24 cellular contexts compared by ENCODE assay signal in genomic region chr7:48839108-48839507, GRCh38.
"Had no signal": no experiment of that assay in that cellular context is flagged by ENCODE, and none has a peak within 500 bp of the region (broad histone marks: within the 10 kb centered on the region; RNA-seq: fewer than 3 reads in every experiment).

No MANE protein-coding gene starts in this region.

- DNase-seq: activated CD4-positive, alpha-beta T cell treated with anti-CD3 and anti-CD28 coated beads for 1 hour; activated CD8-positive, alpha-beta memory T cell treated with anti-CD3 and anti-CD28 coated beads for 24 hours; activated CD8-positive, alpha-beta memory T cell treated with anti-CD3 and anti-CD28 coated beads, Interleukin-2, amount 50 U/mL, for 48 hours; activated effector memory CD4-positive, alpha-beta T cell treated with Interleukin-2 at 50 U/mL for 16 hours; activated naive CD4-positive, alpha-beta T cell treated with anti-CD3 and anti-CD28 coated beads, Interleukin-2, amount 50 U/mL, for 16 hours; activated T-cell treated with anti-CD3 and anti-CD28 coated beads, Interleukin-2, amount 50 U/mL, for 48 hours; aorta; brain microvascular endothelial cell; immature natural killer cell; mesenchymal stem cell; naive thymus-derived CD8-positive, alpha-beta T cell; ovary; psoas muscle; right cardiac atrium; small intestine; stimulated activated CD4-positive, alpha-beta T cell treated with anti-CD3 and anti-CD28 coated beads, Interleukin-15, amount 100 ng/mL, for 24 hours; stimulated activated CD4-positive, alpha-beta T cell treated with anti-CD3 and anti-CD28 coated beads, Interleukin-4, amount 100 ng/mL, for 1 hour; stimulated activated naive CD8-positive, alpha-beta T cell treated with anti-CD3 and anti-CD28 coated beads, Interleukin-15, amount 100 ng/mL, for 72 hours; transverse colon; WERI-Rb-1 had no signal

- H3K4me3 ChIP-seq: coronary artery, ovary, psoas muscle, suprapubic skin, transverse colon, vagina had no signal

- H3K36me3 ChIP-seq: brain microvascular endothelial cell, ovary, suprapubic skin, transverse colon, vagina, WERI-Rb-1 had no signal

- FAIRE-seq: endometrium, small intestine had no signal

- H3K27me3 ChIP-seq: brain microvascular endothelial cell, ovary, suprapubic skin, transverse colon, vagina had no signal

- ATAC-seq: naive thymus-derived CD8-positive, alpha-beta T cell; psoas muscle; right cardiac atrium; stimulated activated naive CD8-positive, alpha-beta T cell treated with anti-CD3 and anti-CD28 coated beads, Interleukin-15, amount 100 ng/mL, for 72 hours had no signal
